Comparison of ENCODE assay signal across 8 cellular contexts in genomic region chr5:79235222-79235577, GRCh38. TPM values are rescaled to one million over a fixed set of nuclear protein-coding genes. Genes with fewer than 3 reads are reported as not detected.
DNase-seq lines count a peak whose midpoint lies in the region; ATAC-seq, FAIRE-seq and TF ChIP-seq lines count a peak whose summit lies in the region.

No MANE protein-coding gene starts in this region.

- H3K4me3 ChIP-seq in body of pancreas (peak overlapping the region; percentile 23 to 80), lower leg skin (ENCODE audit: low read depth, poor library complexity, severe bottlenecking) (peak overlapping the region; percentile 57), aorta (ENCODE audit: low read length in 2 of 2) (peak overlapping the region; percentile 43 to 95)

- peak overlapping the region in 3 of 4 donors; percentile 88 to 97 (median 92) for H3K27ac ChIP-seq in body of pancreas
- no peak overlapping the region for H3K27ac ChIP-seq in aorta (ENCODE audit: low read depth in 1 of 2, low read length in 2 of 2)

- DNase-seq in activated CD4-positive, CD25-positive, alpha-beta regulatory T cell (lab: John Stamatoyannopoulos, UW) = no peak
- peak; percentile 42 for DNase-seq in HuH-7 (ENCODE audit: low spot score)
- no peak for DNase-seq in body of pancreas
- DNase-seq in lower leg skin (ENCODE audit: low spot score in 2 of 2) = no peak
- DNase-seq in aorta = no peak
- no peak for DNase-seq in H54 (ENCODE audit: insufficient read length, low spot score)
- no peak for DNase-seq in NCI-H226

- no peak for TF ChIP-seq POLR2A in body of pancreas (IDR thresholded peaks at IDR 0.05)
- no peak for TF ChIP-seq POLR2A in lower leg skin (IDR thresholded peaks at IDR 0.05)
- no peak for TF ChIP-seq POLR2A in H54 (IDR thresholded peaks at IDR 0.05; ENCODE audit: low read depth, low read length)

- H3K9me3 ChIP-seq in body of pancreas = no peaks in the 10 kb centered on the region
- no peaks in the 10 kb centered on the region for H3K9me3 ChIP-seq in aorta (ENCODE audit: control insufficient read depth, low read length)

- TF ChIP-seq CTCF in body of pancreas (IDR thresholded peaks at IDR 0.05) (no peak), lower leg skin (IDR thresholded peaks at IDR 0.05) (no peak)

- peak; percentile 47 to 63 for ATAC-seq in activated CD4-positive, CD25-positive, alpha-beta regulatory T cell treated with anti-CD3 and anti-CD28 coated beads, Interleukin-2, amount 50 U/mL, for 24 hours
- ATAC-seq in body of pancreas = peak; percentile 16
- ATAC-seq in aorta (ENCODE audit: low FRiP score) = no peak

- H3K4me1 ChIP-seq in body of pancreas (peaks cover 17% of the 10 kb centered on the region), aorta (ENCODE audit: control insufficient read depth in 1 of 2, insufficient read depth in 2 of 2, low read length in 2 of 2) (no peaks in the 10 kb centered on the region)

- 6 to 10% methylated on average over 2 of the region's 2 CpGs for WGBS in body of pancreas, 2 donors
- WGBS in lower leg skin, 2 donors = 18 to 19% methylated on average over 2 of the region's 2 CpGs
- WGBS in aorta, 2 donors = 31 to 37% methylated on average over 2 of the region's 2 CpGs

- FAIRE-seq in H54 (lab: Jason Lieb, UNC) = no peak

- H3K27me3 ChIP-seq in body of pancreas = no peaks in the 10 kb centered on the region
- H3K27me3 ChIP-seq in aorta (ENCODE audit: control insufficient read depth in 1 of 2, insufficient read depth in 2 of 2, low read length in 1 of 2) = no peaks in the 10 kb centered on the region

- intact Hi-C loops in body of pancreas (cut with DNase I) = no loop called here
- intact Hi-C loops in lower leg skin (cut with DNase I; ENCODE audit: low total_unique reads) = no loop called here
- intact Hi-C loops in aorta (cut with DNase I) = no loop called here

- H3K36me3 ChIP-seq in body of pancreas (replicated peaks in 1 of 2; ENCODE audit: insufficient read depth in 1 of 2, low read depth in 2 of 2) = no peaks in the 10 kb centered on the region
- H3K36me3 ChIP-seq in aorta (ENCODE audit: control insufficient read depth in 1 of 2, insufficient read depth in 2 of 2, low read length in 1 of 2) = no peaks in the 10 kb centered on the region

RNA-seq across cellular contexts. Expression of gene JMY, which starts 0.7 kb away (rescaled TPM):
- total RNA-seq in body of pancreas (10 to 100 TPM; 11.9 to 15.8 TPM), lower leg skin (10 to 100 TPM; 25.6 to 38.8 (median 30.5) TPM), aorta (10 to 100 TPM in 1 of 2 donors, 1 to 10 TPM in 1; 9.9 to 14.1 TPM)
- 1 to 10 TPM; 3.0 to 6.7 TPM for polyA plus RNA-seq in aorta

Comparison
In these comparisons a context has a peak if more than half of its experiments do, and no peak if none do; other contexts are left out.
1. H3K27ac ChIP-seq: peak in body of pancreas (3 of 4); none in aorta (0 of 2).
2. Peak in every context shown above with its lines, with median percentiles within 50 percentile points of each other: H3K4me3 ChIP-seq.